ENCODE assay signal across 8 cellular contexts in the genomic region with DNA sequence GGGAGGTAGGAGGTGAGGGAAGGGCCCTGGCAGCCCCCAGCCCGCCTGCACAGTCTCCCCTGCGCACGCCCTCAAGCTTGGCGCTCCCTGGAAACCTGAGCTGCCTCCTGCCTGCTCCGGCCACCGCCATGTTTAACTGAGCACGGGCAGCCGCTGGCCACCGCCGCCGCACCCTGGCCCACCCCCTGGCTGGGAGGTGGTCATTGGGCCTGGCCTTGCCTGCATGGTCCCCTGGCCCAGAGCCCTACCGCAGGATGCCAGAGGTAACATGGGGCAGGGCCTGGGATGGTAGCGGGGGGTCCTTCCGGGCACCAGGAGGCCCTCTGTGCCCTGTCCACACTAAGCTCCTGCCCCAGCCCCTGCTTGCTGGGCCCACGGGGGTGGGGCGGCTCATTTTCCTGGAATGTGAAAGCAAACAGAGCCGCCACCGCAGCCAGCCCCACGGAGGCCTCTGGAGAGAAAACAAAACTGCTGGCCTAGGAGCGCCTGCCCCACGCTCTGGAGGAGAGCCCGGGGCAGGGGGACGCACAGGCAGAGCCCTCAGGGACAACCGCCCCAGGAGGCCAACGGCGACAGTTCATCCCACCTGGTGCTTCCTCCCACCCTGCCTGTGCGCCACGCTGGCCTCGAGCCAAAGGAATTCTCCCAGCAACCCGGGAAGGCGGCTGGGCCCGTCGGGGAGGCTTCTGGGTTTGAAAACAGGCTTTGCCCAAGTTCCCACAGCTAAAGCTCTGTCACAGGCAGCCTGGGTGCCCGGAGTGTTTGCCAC. TPM values are rescaled to one million over a fixed set of nuclear protein-coding genes. Genes with fewer than 3 reads are reported as not detected.
DNase-seq lines count a peak whose midpoint lies in the region; ATAC-seq and TF ChIP-seq lines count a peak whose summit lies in the region.

No MANE protein-coding gene starts in this region.

- peak overlapping the region; percentile 72 for H3K27ac ChIP-seq in fibroblast of lung (ENCODE audit: insufficient read depth, low read length)
- H3K27ac ChIP-seq in trophoblast cell (ENCODE audit: low read depth, low read length) = peak overlapping the region; percentile 36

- no peak for ATAC-seq in GM21515 (IDR thresholded peaks at IDR 0.05; ENCODE audit: unreplicated experiment)

- H4K12ac ChIP-seq in trophoblast cell (ENCODE audit: low read depth, low read length) = peak overlapping the region; percentile 56

- H3K4me2 ChIP-seq in fibroblast of lung (ENCODE audit: extremely low read depth, insufficient read depth, low read length) (peak overlapping the region; percentile 76), trophoblast cell (ENCODE audit: low read length) (no peak overlapping the region)

- peak overlapping the region; percentile 61 for H3K14ac ChIP-seq in trophoblast cell (ENCODE audit: low read length)

- H3K9me3 ChIP-seq in fibroblast of lung (ENCODE audit: control insufficient read depth, insufficient read depth, low read depth, low read length) = no peaks in the 10 kb centered on the region
- no peaks in the 10 kb centered on the region for H3K9me3 ChIP-seq in trophoblast cell (ENCODE audit: insufficient read depth, low read depth, low read length)

- H2BK120ac ChIP-seq in trophoblast cell (ENCODE audit: insufficient read depth, low read length, poor library complexity) = peak overlapping the region; percentile 36

- H2AK5ac ChIP-seq in trophoblast cell (ENCODE audit: low read length) = peak overlapping the region; percentile 52

- peak overlapping the region; percentile 73 for H3K9ac ChIP-seq in fibroblast of lung (ENCODE audit: insufficient read depth, low read length)
- no peak overlapping the region for H3K9ac ChIP-seq in trophoblast cell (ENCODE audit: low read length)

- H2AFZ ChIP-seq in fibroblast of lung (ENCODE audit: low read length) (no peak overlapping the region), trophoblast cell (ENCODE audit: insufficient read depth, low read length, poor library complexity) (peak overlapping the region; percentile 19)

- TF ChIP-seq CTCF in fibroblast of lung (conservative IDR thresholded peaks at IDR 0.05 in 1 of 2, IDR thresholded peaks at IDR 0.05 in 1 of 2; ENCODE audit: low read depth in 1 of 2, low read length in 2 of 2) = no peak
- TF ChIP-seq CTCF in GM10266 (IDR thresholded peaks at IDR 0.05; ENCODE audit: control insufficient read depth, insufficient read depth, low read depth, missing control alignments) = no peak

- no peak overlapping the region for H3K4ac ChIP-seq in trophoblast cell (ENCODE audit: low read depth, low read length)

- H4K8ac ChIP-seq in trophoblast cell (ENCODE audit: low read depth, low read length) = peak overlapping the region; percentile 42

- no peaks in the 10 kb centered on the region for H3K27me3 ChIP-seq in fibroblast of lung (ENCODE audit: control insufficient read depth, insufficient read depth, low read length)
- no peaks in the 10 kb centered on the region for H3K27me3 ChIP-seq in trophoblast cell (ENCODE audit: insufficient read depth, low read length)

- H3K4me3 ChIP-seq in fibroblast of lung (replicated peaks in 1 of 4; ENCODE audit: control extremely low read depth in 1 of 4, insufficient read depth in 1 of 4, low read depth in 3 of 4, low read length in 4 of 4) = peak overlapping the region in 1 of 4 experiments; percentile 40
- no peak overlapping the region for H3K4me3 ChIP-seq in trophoblast cell (ENCODE audit: low read depth, low read length)

- H4K20me1 ChIP-seq in fibroblast of lung (ENCODE audit: control insufficient read depth, extremely low read depth, insufficient read depth, low read length) = no peaks in the 10 kb centered on the region

- no peak overlapping the region for H3K23ac ChIP-seq in trophoblast cell (ENCODE audit: low read length)

- WGBS in trophoblast cell (ENCODE audit: extremely low coverage, insufficient coverage, insufficient read length) = no CpG with 5 or more reads among the region's 34 CpGs

- H3K79me1 ChIP-seq in trophoblast cell (ENCODE audit: low read length) = peaks cover 13% of the 10 kb centered on the region

- peak overlapping the region; percentile 58 for H2BK12ac ChIP-seq in trophoblast cell (ENCODE audit: low read length)

- DNase-seq in DMS153 treated with DMSO at 0.1 percent for 48 hours (lab: John Stamatoyannopoulos, UW; ENCODE audit: unreplicated experiment) (peak; percentile 62), NCI-H526 (lab: John Stamatoyannopoulos, UW) (peak; percentile 49 to 82), fibroblast of lung (ENCODE audit: low read depth in 2 of 2) (peak; percentile 85 to 86), trophoblast cell (no peak), Ammon's horn (ENCODE audit: low spot score) (no peak), SKM-1 treated with dmso at 0.1 percent for 144 hours (lab: John Stamatoyannopoulos, UW; ENCODE audit: unreplicated experiment) (no peak), GM10266 (ENCODE audit: extremely low spot score) (no peak)

- H3K79me2 ChIP-seq in fibroblast of lung (ENCODE audit: control insufficient read depth, insufficient read depth, low read length) = peaks cover 19% of the 10 kb centered on the region
- H3K79me2 ChIP-seq in trophoblast cell (ENCODE audit: control insufficient read depth, insufficient read depth, low read length, poor library complexity) = no peaks in the 10 kb centered on the region

- peak overlapping the region; percentile 31 for H2BK5ac ChIP-seq in trophoblast cell (ENCODE audit: low read depth, low read length, poor library complexity)

- H3K36me3 ChIP-seq in fibroblast of lung (ENCODE audit: control insufficient read depth, insufficient read depth, low read length) (peaks cover 21% of the 10 kb centered on the region), trophoblast cell (ENCODE audit: control insufficient read depth in 1 of 2, insufficient read depth in 2 of 2, low read length in 2 of 2) (peaks cover 17 to 20% of the 10 kb centered on the region in 2 experiments)

- H3K4me1 ChIP-seq in fibroblast of lung (ENCODE audit: control insufficient read depth, extremely low read depth, insufficient read depth, low read length) = peaks cover 60% of the 10 kb centered on the region
- H3K4me1 ChIP-seq in trophoblast cell (ENCODE audit: control insufficient read depth in 1 of 2, insufficient read depth in 2 of 2, low read length in 2 of 2) = peaks cover 28 to 31% of the 10 kb centered on the region in 2 experiments

- peak overlapping the region; percentile 74 for H4K91ac ChIP-seq in trophoblast cell (ENCODE audit: low read depth, low read length)

- H3K18ac ChIP-seq in trophoblast cell (ENCODE audit: low read length) = peak overlapping the region; percentile 26

RNA-seq across cellular contexts. Expression of a gene that starts 8.9 kb away (rescaled TPM):
- 16.9 and 21.5 TPM in 2 replicates for total RNA-seq in fibroblast of lung
- polyA plus RNA-seq in fibroblast of lung = 30.7 and 38.0 TPM in 2 replicates
- 79.5 and 84.8 TPM in 2 replicates for polyA plus RNA-seq in fibroblast of lung (2012)
- 15.5 and 29.6 TPM in 2 replicates for polyA minus RNA-seq in fibroblast of lung (ENCODE audit: low replicate concordance)
- 21.9 and 22.1 TPM in 2 replicates for polyA plus RNA-seq in trophoblast cell (2013)

RNA-seq across cellular contexts. Expression of a gene that starts 12.0 kb away (rescaled TPM):
- 34.7 and 44.4 TPM in 2 replicates for total RNA-seq in fibroblast of lung
- polyA plus RNA-seq in fibroblast of lung = 8.4 and 9.2 TPM in 2 replicates
- 17.4 and 19.0 TPM in 2 replicates for polyA plus RNA-seq in fibroblast of lung (2012)
- polyA minus RNA-seq in fibroblast of lung (ENCODE audit: low replicate concordance) = 5.2 and 9.7 TPM in 2 replicates
- polyA plus RNA-seq in trophoblast cell (2013) = 9.2 and 10.0 TPM in 2 replicates

RNA-seq across cellular contexts. Expression of a gene that starts 12.2 kb away (rescaled TPM):
- 35.7 and 46.6 TPM in 2 replicates for total RNA-seq in fibroblast of lung
- 24.5 and 39.6 TPM in 2 replicates for polyA plus RNA-seq in fibroblast of lung
- 52.2 and 55.8 TPM in 2 replicates for polyA plus RNA-seq in fibroblast of lung (2012)
- 242 and 267 TPM in 2 replicates for polyA minus RNA-seq in fibroblast of lung (ENCODE audit: low replicate concordance)
- polyA plus RNA-seq in trophoblast cell (2013) = 54.5 and 58.8 TPM in 2 replicates

RNA-seq across cellular contexts. Expression of a gene that starts 16.0 kb away (rescaled TPM):
- total RNA-seq in fibroblast of lung = 0.26 and 0.99 TPM in 2 replicates
- 0.06 and 0.20 TPM in 2 replicates for polyA plus RNA-seq in fibroblast of lung
- 0.58 and 1.3 TPM in 2 replicates for polyA plus RNA-seq in fibroblast of lung (2012)
- not detected in 2 replicates for polyA minus RNA-seq in fibroblast of lung (ENCODE audit: low replicate concordance)
- polyA plus RNA-seq in trophoblast cell (2013) = 0.79 and 0.94 TPM in 2 replicates

RNA-seq across cellular contexts. Expression of a gene that starts 26.0 kb away (rescaled TPM):
- 10.8 and 18.8 TPM in 2 replicates for total RNA-seq in fibroblast of lung
- 11.6 and 18.7 TPM in 2 replicates for polyA plus RNA-seq in fibroblast of lung
- polyA plus RNA-seq in fibroblast of lung (2012) = 19.6 and 29.9 TPM in 2 replicates
- 14.7 and 15.9 TPM in 2 replicates for polyA minus RNA-seq in fibroblast of lung (ENCODE audit: low replicate concordance)
- polyA plus RNA-seq in trophoblast cell (2013) = 29.9 and 32.0 TPM in 2 replicates

Comparison
In these comparisons a context has a peak if more than half of its experiments do, and no peak if none do; other contexts are left out.
1. DNase-seq: peak in DMS153 treated with DMSO at 0.1 percent for 48 hours (single experiment), NCI-H526 (2 of 2) and fibroblast of lung (2 of 2); none in trophoblast cell (0 of 2), Ammon's horn (single experiment), SKM-1 treated with dmso at 0.1 percent for 144 hours (single experiment) and GM10266 (single experiment).